16 cellular contexts compared by ENCODE assay signal in the genomic region with DNA sequence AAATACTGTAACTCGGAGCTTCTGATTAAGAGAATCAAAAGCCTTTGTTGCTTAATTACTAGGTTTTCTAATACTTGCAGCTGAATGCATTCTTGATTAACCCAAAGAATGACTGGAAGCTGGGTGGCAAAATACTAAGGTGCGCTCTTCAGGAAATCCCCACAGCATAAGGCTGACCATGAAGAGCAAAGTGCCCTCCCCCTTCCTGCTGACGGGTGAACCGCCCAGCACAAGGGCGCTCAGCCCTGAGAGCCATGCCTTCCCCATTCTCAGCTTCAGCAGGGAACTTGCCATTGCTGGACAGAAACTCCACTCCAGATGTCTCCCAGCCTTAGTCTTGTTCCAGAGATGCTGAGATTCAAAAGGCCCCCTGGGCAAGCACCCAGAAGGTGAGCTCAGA.
A peak's percentile ranks its signal among the peaks of the same experiment; 100 is the strongest.
DNase-seq lines count a peak whose midpoint lies in the region; ATAC-seq lines count a peak whose summit lies in the region.
"Had no signal": no experiment of that assay in that cellular context is flagged by ENCODE, and none has a peak within 500 bp of the region (broad histone marks: within the 10 kb centered on the region; RNA-seq: fewer than 3 reads in every experiment).

No MANE protein-coding gene starts in this region.

- H3K4me3 Mint-ChIP-seq in stimulated activated naive CD8-positive, alpha-beta T cell treated with anti-CD3 and anti-CD28 coated beads, Interleukin-15, amount 100 ng/mL, for 72 hours, result no peak overlapping the region
- no peak overlapping the region for H3K4me3 Mint-ChIP-seq in effector memory CD8-positive, alpha-beta T cell
- H3K4me3 Mint-ChIP-seq: CD4-positive, alpha-beta memory T cell; H9 had no signal

- H3K36me3 Mint-ChIP-seq in effector memory CD8-positive, alpha-beta T cell (ENCODE audit: insufficient read depth), result no peaks in the 10 kb centered on the region
- H3K36me3 Mint-ChIP-seq: CD4-positive, alpha-beta memory T cell had no signal

- peak; percentile 63 for ATAC-seq in stimulated activated naive CD8-positive, alpha-beta T cell treated with anti-CD3 and anti-CD28 coated beads, Interleukin-15, amount 100 ng/mL, for 72 hours
- ATAC-seq in stimulated activated naive CD8-positive, alpha-beta T cell treated with anti-CD3 and anti-CD28 coated beads, Interleukin-15, Interleukin-2, amounts not matched to agents 100 U/mL and 50 U/mL, for 24 hours, result no peak
- ATAC-seq in HG03108 (IDR thresholded peaks at IDR 0.05; ENCODE audit: unreplicated experiment), result peak; percentile 61
- ATAC-seq in effector memory CD8-positive, alpha-beta T cell (replicated peaks), result peak; percentile 31
- ATAC-seq in HG03135 (IDR thresholded peaks at IDR 0.05; ENCODE audit: unreplicated experiment), result no peak
- no peak for ATAC-seq in HG03439 (IDR thresholded peaks at IDR 0.05; ENCODE audit: unreplicated experiment)
- no peak for ATAC-seq in GM21390 (IDR thresholded peaks at IDR 0.05; ENCODE audit: unreplicated experiment)

- H3K4me1 Mint-ChIP-seq in stimulated activated naive CD8-positive, alpha-beta T cell treated with anti-CD3 and anti-CD28 coated beads, Interleukin-15, amount 100 ng/mL, for 72 hours, result peaks cover 10% of the 10 kb centered on the region
- peaks cover 0 to 2% of the 10 kb centered on the region in 2 donors for H3K4me1 Mint-ChIP-seq in effector memory CD8-positive, alpha-beta T cell (ENCODE audit: low read depth in 2 of 2)

- peaks cover 0 to 5% of the 10 kb centered on the region in 2 donors for H3K9me3 Mint-ChIP-seq in stimulated activated naive CD8-positive, alpha-beta T cell treated with anti-CD3 and anti-CD28 coated beads, Interleukin-15, amount 100 ng/mL, for 72 hours
- H3K9me3 Mint-ChIP-seq in effector memory CD8-positive, alpha-beta T cell, result no peaks in the 10 kb centered on the region
- H3K9me3 Mint-ChIP-seq: CD4-positive, alpha-beta memory T cell had no signal

- no peaks in the 10 kb centered on the region for H3K27me3 Mint-ChIP-seq in stimulated activated naive CD8-positive, alpha-beta T cell treated with anti-CD3 and anti-CD28 coated beads, Interleukin-15, amount 100 ng/mL, for 72 hours
- H3K27me3 Mint-ChIP-seq in effector memory CD8-positive, alpha-beta T cell, result no peaks in the 10 kb centered on the region

- no peak overlapping the region for H3K27ac Mint-ChIP-seq in stimulated activated naive CD8-positive, alpha-beta T cell treated with anti-CD3 and anti-CD28 coated beads, Interleukin-15, amount 100 ng/mL, for 72 hours
- no peak overlapping the region for H3K27ac Mint-ChIP-seq in effector memory CD8-positive, alpha-beta T cell
- H3K27ac Mint-ChIP-seq: CD4-positive, alpha-beta memory T cell; H9 had no signal

- no peak for DNase-seq in stimulated activated naive CD8-positive, alpha-beta T cell treated with anti-CD3 and anti-CD28 coated beads, Interleukin-15, amount 100 ng/mL, for 72 hours
- DNase-seq in stimulated activated naive CD8-positive, alpha-beta T cell treated with anti-CD3 and anti-CD28 coated beads, Interleukin-15, Interleukin-2, amounts not matched to agents 100 U/mL and 50 U/mL, for 24 hours, result no peak
- no peak for DNase-seq in effector memory CD8-positive, alpha-beta T cell
- DNase-seq in KG1 (lab: John Stamatoyannopoulos, UW), result no peak
- DNase-seq: CD4-positive, alpha-beta memory T cell; DMS79; H9; NCI-H1048; NCI-H2107; NCI-H345; NCI-H69; NK-92 treated with Interleukin-12 subunit alpha and Interleukin-12 subunit beta, amount 100 ng/mL, for 24 hours had no signal

Comparison
In these comparisons a context has a peak if more than half of its experiments do, and no peak if none do; other contexts are left out.
1. ATAC-seq: peak in stimulated activated naive CD8-positive, alpha-beta T cell treated with anti-CD3 and anti-CD28 coated beads, Interleukin-15, amount 100 ng/mL, for 72 hours (single experiment), HG03108 (single experiment) and effector memory CD8-positive, alpha-beta T cell (single experiment); none in stimulated activated naive CD8-positive, alpha-beta T cell treated with anti-CD3 and anti-CD28 coated beads, Interleukin-15, Interleukin-2, amounts not matched to agents 100 U/mL and 50 U/mL, for 24 hours (single experiment), HG03135 (single experiment), HG03439 (single experiment) and GM21390 (single experiment).